8 cellular contexts compared by ENCODE assay signal in genomic region chr6:43644940-43645612, GRCh38. TPM values are rescaled to one million over a fixed set of nuclear protein-coding genes. Genes with fewer than 3 reads are reported as not detected.
DNase-seq lines count a peak whose midpoint lies in the region; TF ChIP-seq lines count a peak whose summit lies in the region.

Gene RSPH9, plus strand, starts transcription at chr6:43645036. Its CDS starts 63 bp downstream, at chr6:43645099.

- no peaks in the 10 kb centered on the region for H4K20me1 ChIP-seq in H9 (ENCODE audit: control insufficient read depth, insufficient read depth, insufficient read length)

- H3K4me3 ChIP-seq in BE2C (ENCODE audit: low read depth, low read length): peak within 1 kb of the TSS; percentile 41
- peak within 1 kb of the TSS; percentile 66 for H3K4me3 ChIP-seq in brain microvascular endothelial cell (ENCODE audit: low read depth, low read length)

- peak within 1 kb of the TSS; percentile 75 to 83 for H3K4me3 Mint-ChIP-seq in H9
- H3K4me3 Mint-ChIP-seq in T-helper 2 cell treated with Interferon-gamma antibody and Interleukin-4, amounts not matched to agents 5 μg/mL and 100 μg/mL, for 36 hours: peak within 1 kb of the TSS; percentile 79
- H3K4me3 Mint-ChIP-seq in immature natural killer cell: peak within 1 kb of the TSS; percentile 79 to 87 (median 84)

- H3K9me3 Mint-ChIP-seq in H9: no peaks in the 10 kb centered on the region
- no peaks in the 10 kb centered on the region for H3K9me3 Mint-ChIP-seq in T-helper 2 cell treated with Interferon-gamma antibody and Interleukin-4, amounts not matched to agents 5 μg/mL and 100 μg/mL, for 36 hours
- no peaks in the 10 kb centered on the region for H3K9me3 Mint-ChIP-seq in immature natural killer cell

- H3K18ac ChIP-seq in H9 (ENCODE audit: insufficient read length, low read depth, low read length): no peak within 1 kb of the TSS

- peak within 1 kb of the TSS; percentile 89 for H2AFZ ChIP-seq in H9 (ENCODE audit: low read length)

- no peak within 1 kb of the TSS for H2AK5ac ChIP-seq in H9 (ENCODE audit: insufficient read length, low read length)

- no peaks in the 10 kb centered on the region for H3K23me2 ChIP-seq in H9 (ENCODE audit: insufficient read length, low read depth, low read length, poor library complexity, severe bottlenecking)

- no peak within 1 kb of the TSS for H3K9ac ChIP-seq in H9 (ENCODE audit: extremely low read depth, insufficient read length, low read length)

- no peak within 1 kb of the TSS for H3T11ph ChIP-seq in H9 (ENCODE audit: low read length)

- peaks cover 17% of the 10 kb centered on the region for H3K36me3 ChIP-seq in BE2C
- peaks cover 20% of the 10 kb centered on the region for H3K36me3 ChIP-seq in brain microvascular endothelial cell (replicated peaks)

- TF ChIP-seq CTCF in BE2C (IDR thresholded peaks at IDR 0.05; ENCODE audit: low read depth, low read length): no peak
- TF ChIP-seq CTCF in H9 (conservative IDR thresholded peaks at IDR 0.05): no peak
- no peak for TF ChIP-seq CTCF in brain microvascular endothelial cell (IDR thresholded peaks at IDR 0.05; ENCODE audit: low read depth, low read length, missing control alignments)

- no peak within 1 kb of the TSS for H2BK12ac ChIP-seq in H9 (ENCODE audit: insufficient read length, low read depth, low read length)

- peak; percentile 59 for DNase-seq in BE2C
- DNase-seq in H9: peak; percentile 98
- DNase-seq in T-helper 2 cell treated with Interferon-gamma antibody and Interleukin-4, amounts not matched to agents 5 μg/mL and 100 μg/mL, for 36 hours (ENCODE audit: low spot score): peak; percentile 70
- DNase-seq in brain microvascular endothelial cell: peak; percentile 74
- DNase-seq in immature natural killer cell: peak; percentile 34 to 44 (median 41)
- DNase-seq in stimulated activated CD4-positive, alpha-beta T cell treated with anti-CD3 and anti-CD28 coated beads, Interleukin-2, amount 100 ng/mL, for 24 hours: peak; percentile 65 to 77
- no peak for DNase-seq in cortex of kidney (lab: John Stamatoyannopoulos, UW)
- DNase-seq in H4 (ENCODE audit: low spot score): no peak

- no peak within 1 kb of the TSS for H3K14ac ChIP-seq in H9 (ENCODE audit: insufficient read depth, low read length)

- H3K27me3 Mint-ChIP-seq in H9 (ENCODE audit: low read depth) (no peaks in the 10 kb centered on the region; the same call in 1 of the 2 replicates), immature natural killer cell (ENCODE audit: low read depth in 3 of 3) (peaks cover 2 to 8% (median 2%) of the 10 kb centered on the region in 3 donors)
- peaks cover 2% of the 10 kb centered on the region for H3K27me3 Mint-ChIP-seq in T-helper 2 cell treated with Interferon-gamma antibody and Interleukin-4, amounts not matched to agents 5 μg/mL and 100 μg/mL, for 36 hours (ENCODE audit: low read depth)

- H3K4ac ChIP-seq in H9 (ENCODE audit: low read depth, low read length): no peak within 1 kb of the TSS

- H2BK5ac ChIP-seq in H9 (ENCODE audit: insufficient read length, low read length): no peak within 1 kb of the TSS

- H3K9me3 ChIP-seq in BE2C: no peaks in the 10 kb centered on the region
- H3K9me3 ChIP-seq in H9 (ENCODE audit: control insufficient read depth, low read depth, low read length): no peaks in the 10 kb centered on the region

- peak within 1 kb of the TSS; percentile 62 for H3K4me2 ChIP-seq in H9 (ENCODE audit: insufficient read depth, insufficient read length, low read length)

- H3K27ac Mint-ChIP-seq in H9 (peak within 1 kb of the TSS; percentile 87 to 93 (median 87)), immature natural killer cell (peak within 1 kb of the TSS; percentile 49 to 79 (median 59))
- no peak within 1 kb of the TSS for H3K27ac Mint-ChIP-seq in T-helper 2 cell treated with Interferon-gamma antibody and Interleukin-4, amounts not matched to agents 5 μg/mL and 100 μg/mL, for 36 hours

- H3K79me1 ChIP-seq in H9 (ENCODE audit: insufficient read depth, low read depth, low read length, poor library complexity, severe bottlenecking): no peaks in the 10 kb centered on the region

- H3K27ac ChIP-seq in H9 (ENCODE audit: insufficient read length, low read depth, low read length): no peak within 1 kb of the TSS
- peak within 1 kb of the TSS; percentile 39 for H3K27ac ChIP-seq in brain microvascular endothelial cell

- H3K4me1 Mint-ChIP-seq in H9: peaks cover 18% of the 10 kb centered on the region in 2 experiments
- H3K4me1 Mint-ChIP-seq in T-helper 2 cell treated with Interferon-gamma antibody and Interleukin-4, amounts not matched to agents 5 μg/mL and 100 μg/mL, for 36 hours (ENCODE audit: low read depth): peaks cover 10% of the 10 kb centered on the region
- H3K4me1 Mint-ChIP-seq in immature natural killer cell: peaks cover 18 to 22% of the 10 kb centered on the region in 2 donors

- no peak within 1 kb of the TSS for H4K5ac ChIP-seq in H9 (ENCODE audit: insufficient read length, low read depth, low read length)

- 0 out of 2 replicates have a peak, but pooled peaks cover under 1% of the 10 kb centered on the region for H3K79me2 ChIP-seq in H9 (ENCODE audit: insufficient read depth, low read length)

- H3K36me3 Mint-ChIP-seq in H9 (ENCODE audit: insufficient read depth in 1 of 3, low read depth in 3 of 3) (peaks cover 13 to 21% (median 16%) of the 10 kb centered on the region in 3 experiments; a peak in 6 of 7 replicates), immature natural killer cell (peaks cover 8 to 13% (median 10%) of the 10 kb centered on the region in 3 donors)
- H3K36me3 Mint-ChIP-seq in T-helper 2 cell treated with Interferon-gamma antibody and Interleukin-4, amounts not matched to agents 5 μg/mL and 100 μg/mL, for 36 hours (ENCODE audit: low read depth): peaks cover 20% of the 10 kb centered on the region

- no peak within 1 kb of the TSS for H2BK15ac ChIP-seq in H9 (ENCODE audit: low read depth, low read length)

- H4K8ac ChIP-seq in H9 (replicated peaks; ENCODE audit: insufficient read length, low read depth, low read length): no peak within 1 kb of the TSS

- in situ Hi-C loops in brain microvascular endothelial cell (cut with HindIII; ENCODE audit: low pct_ligation_motif_present, low sequenced_read_pairs): no loop called here

- H3K56ac ChIP-seq in H9 (ENCODE audit: insufficient read length, low read depth, low read length): no peak within 1 kb of the TSS

- H3K23ac ChIP-seq in H9 (ENCODE audit: insufficient read length, low read depth, low read length): no peak within 1 kb of the TSS

- no peak within 1 kb of the TSS for H2BK20ac ChIP-seq in H9 (ENCODE audit: low read depth, low read length, poor library complexity, severe bottlenecking)

- no peak within 1 kb of the TSS for H4K91ac ChIP-seq in H9 (ENCODE audit: insufficient read length, low read depth, low read length)

- H3K27me3 ChIP-seq in BE2C (no peaks in the 10 kb centered on the region), H9 (ENCODE audit: insufficient read depth, low read length) (no peaks in the 10 kb centered on the region), brain microvascular endothelial cell (replicated peaks) (no peaks in the 10 kb centered on the region)

- H2BK120ac ChIP-seq in H9 (ENCODE audit: low read depth, low read length, poor library complexity, severe bottlenecking): no peak within 1 kb of the TSS

- WGBS in H9 (ENCODE audit: extremely low coverage, insufficient read length, low lambda C conversion rate): no CpG with 5 or more reads among the region's 52 CpGs

- H3K4me1 ChIP-seq in BE2C (peaks cover 14% of the 10 kb centered on the region), H9 (ENCODE audit: insufficient read depth, low read length) (no peaks in the 10 kb centered on the region)

RNA-seq across cellular contexts. Expression of gene RSPH9, which starts in this region (rescaled TPM):
- 1.2 TPM for polyA plus RNA-seq in BE2C (2012; ENCODE audit: insufficient read depth, insufficient read length, low read depth)
- total RNA-seq in H9 (2021): 0.39 and 0.50 TPM in 2 replicates
- polyA plus RNA-seq in immature natural killer cell: under 1 TPM; 0.55 to 0.86 (median 0.76) TPM
- total RNA-seq in H4 (2014; rRNA removed; shearing (Covaris generic)): not detected in 2 replicates

Comparison
In these comparisons a context has a peak if more than half of its experiments do, and no peak if none do; other contexts are left out.
1. Peak in DNase-seq and H3K4me2 ChIP-seq in H9; RNA of the gene not detected or under 1 TPM.
2. Peak in DNase-seq in immature natural killer cell; RNA of the gene not detected or under 1 TPM.
3. DNase-seq: peak in BE2C (single experiment), T-helper 2 cell treated with Interferon-gamma antibody and Interleukin-4, amounts not matched to agents 5 μg/mL and 100 μg/mL, for 36 hours (single experiment), brain microvascular endothelial cell (single experiment) and stimulated activated CD4-positive, alpha-beta T cell treated with anti-CD3 and anti-CD28 coated beads, Interleukin-2, amount 100 ng/mL, for 24 hours (2 of 2); none in cortex of kidney (single experiment) and H4 (single experiment).
4. Peak in every context shown above with its lines, with median percentiles within 50 percentile points of each other: H3K4me3 Mint-ChIP-seq.